In the genomic region with DNA sequence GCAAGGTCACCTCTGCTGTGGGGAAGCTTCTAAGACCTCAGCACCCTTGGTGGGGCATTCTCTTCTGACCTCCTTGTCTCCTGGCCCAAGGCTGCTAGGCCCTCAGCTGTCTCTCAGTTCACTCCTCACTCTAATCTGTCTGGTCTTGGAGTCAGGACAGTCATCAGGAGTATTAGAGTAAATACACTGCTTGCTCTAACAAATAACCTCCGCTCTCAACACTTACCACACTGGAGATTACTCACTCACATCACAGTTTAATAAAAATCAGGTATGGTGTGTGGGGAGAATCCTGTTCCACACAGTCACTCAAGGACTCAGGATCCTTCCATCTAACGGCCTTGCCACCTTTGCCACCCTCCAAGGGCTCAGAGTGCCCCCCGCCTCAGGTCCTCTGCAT, we compare ENCODE assay signal across 36 cellular contexts. TPM values are rescaled to one million over a fixed set of nuclear protein-coding genes. Genes with fewer than 3 reads are reported as not detected.
"Had no signal": no experiment of that assay in that cellular context is flagged by ENCODE, and none has a peak within 500 bp of the region (broad histone marks: within the 10 kb centered on the region; RNA-seq: fewer than 3 reads in every experiment).

No MANE protein-coding gene starts in this region.

- H3K4me1 Mint-ChIP-seq: activated naive CD8-positive, alpha-beta T cell treated with anti-CD3 and anti-CD28 coated beads for 36 hours had no signal

- H3K4me3 Mint-ChIP-seq: activated CD4-positive, alpha-beta memory T cell treated with anti-CD3 and anti-CD28 coated beads, Interleukin-2, amount 10 ng/mL, durations not matched to agents 7 days and 5 days; activated CD8-positive, alpha-beta memory T cell treated with anti-CD3 and anti-CD28 coated beads, Interleukin-2, amount 10 ng/mL, durations not matched to agents 7 days and 5 days; activated naive CD8-positive, alpha-beta T cell treated with anti-CD3 and anti-CD28 coated beads for 36 hours had no signal

- H3K9ac ChIP-seq: KMS-11 had no signal

- H2AFZ ChIP-seq: PC-9 had no signal

- H3K27ac Mint-ChIP-seq: activated CD4-positive, alpha-beta memory T cell treated with anti-CD3 and anti-CD28 coated beads, Interleukin-2, amount 10 ng/mL, durations not matched to agents 7 days and 5 days; activated CD8-positive, alpha-beta memory T cell treated with anti-CD3 and anti-CD28 coated beads, Interleukin-2, amount 10 ng/mL, durations not matched to agents 7 days and 5 days; activated naive CD8-positive, alpha-beta T cell treated with anti-CD3 and anti-CD28 coated beads for 36 hours had no signal

- H3K36me3 ChIP-seq: brain microvascular endothelial cell, SJCRH30, WERI-Rb-1 had no signal

- H3K36me3 Mint-ChIP-seq: activated naive CD8-positive, alpha-beta T cell treated with anti-CD3 and anti-CD28 coated beads for 36 hours had no signal

- H3K27me3 ChIP-seq: brain microvascular endothelial cell, SJCRH30 had no signal

- DNase-seq: activated CD4-positive, alpha-beta memory T cell treated with anti-CD3 and anti-CD28 coated beads, Interleukin-2, amount 10 ng/mL, durations not matched to agents 7 days and 5 days; activated CD4-positive, alpha-beta T cell treated with anti-CD3 and anti-CD28 coated beads for 1 hour; activated CD4-positive, alpha-beta T cell treated with anti-CD3 and anti-CD28 coated beads for 48 hours; activated CD4-positive, CD25-positive, alpha-beta regulatory T cell; activated CD8-positive, alpha-beta memory T cell treated with anti-CD3 and anti-CD28 coated beads for 24 hours; activated CD8-positive, alpha-beta memory T cell treated with anti-CD3 and anti-CD28 coated beads, Interleukin-2, amount 10 ng/mL, durations not matched to agents 7 days and 5 days; activated CD8-positive, alpha-beta memory T cell treated with anti-CD3 and anti-CD28 coated beads, Interleukin-2, amount 50 U/mL, for 48 hours; activated effector memory CD4-positive, alpha-beta T cell treated with Interleukin-2 at 50 U/mL for 16 hours; activated naive CD4-positive, alpha-beta T cell; activated naive CD4-positive, alpha-beta T cell treated with anti-CD3 and anti-CD28 coated beads, Interleukin-2, amount 50 U/mL, for 16 hours; activated naive CD8-positive, alpha-beta T cell treated with anti-CD3 and anti-CD28 coated beads for 36 hours; activated T-cell treated with anti-CD3 and anti-CD28 coated beads, Interleukin-2, amount 50 U/mL, for 48 hours; amniotic stem cell; aorta; brain microvascular endothelial cell; NCI-H1092 treated with DMSO at 0.1 percent for 48 hours; NCI-H1417; NCI-H187 treated with DMSO at 0.1 percent for 48 hours; NCI-H2081; NCI-H2171 treated with DMSO at 0.1 percent for 48 hours; NCI-H510A; NCI-H526; NCI-H748 treated with DMSO at 0.1 percent for 48 hours; NK-92 treated with Interleukin-12 subunit alpha and Interleukin-12 subunit beta, amount 100 ng/mL, for 24 hours; PC-9; SHP77; SJCRH30; T1000; WERI-Rb-1 had no signal

- H3K4me3 ChIP-seq: PC-9, SJCRH30, SK-N-MC had no signal

- ATAC-seq: activated CD8-positive, alpha-beta memory T cell treated with anti-CD3 and anti-CD28 coated beads, Interleukin-2, amount 10 ng/mL, durations not matched to agents 7 days and 5 days had no signal

- FAIRE-seq: RCC 7860 had no signal

- H3K4me2 ChIP-seq: KMS-11 had no signal

- H3K27ac ChIP-seq: brain microvascular endothelial cell, KMS-11, SJCRH30, SK-N-MC, WERI-Rb-1 had no signal

RNA-seq across cellular contexts. Expression of a gene that starts 26.6 kb away (rescaled TPM):
- total RNA-seq: activated CD4-positive, alpha-beta memory T cell treated with anti-CD3 and anti-CD28 coated beads, Interleukin-2, amount 10 ng/mL, durations not matched to agents 7 days and 5 days; activated CD8-positive, alpha-beta memory T cell treated with anti-CD3 and anti-CD28 coated beads, Interleukin-2, amount 10 ng/mL, durations not matched to agents 7 days and 5 days; activated naive CD8-positive, alpha-beta T cell treated with anti-CD3 and anti-CD28 coated beads for 36 hours; cardiac septum; LHCN-M2; SJCRH30; T-helper 1 cell treated with Interleukin-12 subunit alpha and Interleukin-12 subunit beta and Interleukin-4 antibody, amounts not matched to agents 30 ng/mL and 1 ng/mL, for 36 hours; T-helper 2 cell treated with Interferon-gamma antibody and Interleukin-4, amounts not matched to agents 100 ng/mL and 5 ng/mL, for 36 hours had no signal

RNA-seq across cellular contexts. Expression of a gene that starts 44.9 kb away (rescaled TPM):
- total RNA-seq: activated naive CD8-positive, alpha-beta T cell treated with anti-CD3 and anti-CD28 coated beads for 36 hours; aorta; cardiac septum; LHCN-M2; SJCRH30; T-helper 1 cell treated with Interleukin-12 subunit alpha and Interleukin-12 subunit beta and Interleukin-4 antibody, amounts not matched to agents 30 ng/mL and 1 ng/mL, for 36 hours; T-helper 2 cell treated with Interferon-gamma antibody and Interleukin-4, amounts not matched to agents 100 ng/mL and 5 ng/mL, for 36 hours had no signal
- polyA plus RNA-seq: aorta had no signal
